9 cellular contexts compared by ENCODE assay signal in genomic region chr14:21913759-21914158, GRCh38.
DNase-seq lines count a peak whose midpoint lies in the region; ATAC-seq and TF ChIP-seq lines count a peak whose summit lies in the region.
"Had no signal": no experiment of that assay in that cellular context is flagged by ENCODE, and none has a peak within 500 bp of the region (broad histone marks: within the 10 kb centered on the region; RNA-seq: fewer than 3 reads in every experiment).

No MANE protein-coding gene starts in this region.

- DNase-seq in NCI-H748 (lab: John Stamatoyannopoulos, UW; ENCODE audit: unreplicated experiment) (peak; percentile 61), NCI-H748 treated with DMSO at 0.1 percent for 48 hours (lab: John Stamatoyannopoulos, UW) (no peak), Kasumi-1 (lab: John Stamatoyannopoulos, UW) (peak; percentile 89 to 90), right cardiac atrium (peak; percentile 44 to 65 (median 53)), amniotic stem cell (lab: John Stamatoyannopoulos, UW) (no peak)
- peak; percentile 86 for DNase-seq in activated naive CD4-positive, alpha-beta T cell treated with anti-CD3 and anti-CD28 coated beads, Interleukin-2, amount 10 ng/mL, durations not matched to agents 7 days and 5 days
- peak; percentile 51 to 59 for DNase-seq in stimulated activated CD4-positive, alpha-beta T cell treated with anti-CD3 and anti-CD28 coated beads, Interleukin-12 subunit alpha, Interleukin-12 subunit beta, amount 100 ng/mL, for 24 hours (ENCODE audit: low read depth in 2 of 2)

- CTCF ChIA-PET in activated naive CD4-positive, alpha-beta T cell treated with anti-CD3 and anti-CD28 coated beads, Interleukin-2, amount 10 ng/mL, durations not matched to agents 7 days and 5 days (lab: Charles Lee): interaction anchor here (0.7 to 3.0 kb wide), 28 partner anchors 9 to 1068 kb away, joined by 3 to 23 read pairs (median 5); partner anchors contain the start of genes AJUBA and DAD1

- no peaks in the 10 kb centered on the region for H3K36me3 Mint-ChIP-seq in activated naive CD4-positive, alpha-beta T cell treated with anti-CD3 and anti-CD28 coated beads, Interleukin-2, amount 10 ng/mL, durations not matched to agents 7 days and 5 days

- intact Hi-C loops in right cardiac atrium (cut with DNase I): no loop called here

- peaks cover 65% of the 10 kb centered on the region for H3K4me1 Mint-ChIP-seq in activated naive CD4-positive, alpha-beta T cell treated with anti-CD3 and anti-CD28 coated beads, Interleukin-2, amount 10 ng/mL, durations not matched to agents 7 days and 5 days

- peak overlapping the region; percentile 59 for H3K4me3 Mint-ChIP-seq in activated naive CD4-positive, alpha-beta T cell treated with anti-CD3 and anti-CD28 coated beads, Interleukin-2, amount 10 ng/mL, durations not matched to agents 7 days and 5 days

- H3K27ac ChIP-seq in right cardiac atrium (ENCODE audit: low read length): no peak overlapping the region
- H3K27ac ChIP-seq: neutrophil had no signal

- peak overlapping the region; percentile 83 for H3K27ac Mint-ChIP-seq in activated naive CD4-positive, alpha-beta T cell treated with anti-CD3 and anti-CD28 coated beads, Interleukin-2, amount 10 ng/mL, durations not matched to agents 7 days and 5 days

- H3K27me3 Mint-ChIP-seq in activated naive CD4-positive, alpha-beta T cell treated with anti-CD3 and anti-CD28 coated beads, Interleukin-2, amount 10 ng/mL, durations not matched to agents 7 days and 5 days: peaks cover 5% of the 10 kb centered on the region

- H3K9me3 ChIP-seq in right cardiac atrium (ENCODE audit: control insufficient read depth, low read length): no peaks in the 10 kb centered on the region
- H3K9me3 ChIP-seq: neutrophil had no signal

- WGBS in right cardiac atrium: 5% methylated on average over 6 of the region's 6 CpGs

- no peaks in the 10 kb centered on the region for H3K9me3 Mint-ChIP-seq in activated naive CD4-positive, alpha-beta T cell treated with anti-CD3 and anti-CD28 coated beads, Interleukin-2, amount 10 ng/mL, durations not matched to agents 7 days and 5 days

- no peak overlapping the region for H3K4me3 ChIP-seq in right cardiac atrium (ENCODE audit: low read length)

- H3K4me1 ChIP-seq in right cardiac atrium (ENCODE audit: control insufficient read depth, insufficient read depth, low read length): no peaks in the 10 kb centered on the region

- ATAC-seq in SK-N-SH treated with all-trans-retinoic acid at 6 μM for 48 hours: peak; percentile 91
- ATAC-seq in right cardiac atrium: peak; percentile 65 to 91

- H3K27me3 ChIP-seq in right cardiac atrium (ENCODE audit: control insufficient read depth, insufficient read depth): no peaks in the 10 kb centered on the region
- H3K27me3 ChIP-seq: neutrophil had no signal

TF ChIP-seq in SK-N-SH treated with all-trans-retinoic acid at 6 μM for 48 hours, 23 proteins besides CTCF, POLR2A, EP300 and RAD21:
- TF ChIP-seq CREB5 (CRISPR knock-in tag; IDR thresholded peaks at IDR 0.05; ENCODE audit: low read depth) (no peak), ZC3H10 (CRISPR knock-in tag; IDR thresholded peaks at IDR 0.05) (no peak), CSDC2 (CRISPR knock-in tag; IDR thresholded peaks at IDR 0.05) (no peak), TSHZ2 (CRISPR knock-in tag; IDR thresholded peaks at IDR 0.05) (no peak), SNAI2 (CRISPR knock-in tag; IDR thresholded peaks at IDR 0.05) (no peak), ISL1 (CRISPR knock-in tag; IDR thresholded peaks at IDR 0.05) (no peak), OSR1 (CRISPR knock-in tag; IDR thresholded peaks at IDR 0.05) (no peak), TCF4 (CRISPR knock-in tag; IDR thresholded peaks at IDR 0.05; ENCODE audit: borderline replicate concordance) (no peak), PPARA (CRISPR knock-in tag; IDR thresholded peaks at IDR 0.05; ENCODE audit: borderline replicate concordance) (no peak)

Comparison
In these comparisons a context has a peak if more than half of its experiments do, and no peak if none do; other contexts are left out.
1. DNase-seq: peak in NCI-H748 (single experiment), Kasumi-1 (2 of 2), activated naive CD4-positive, alpha-beta T cell treated with anti-CD3 and anti-CD28 coated beads, Interleukin-2, amount 10 ng/mL, durations not matched to agents 7 days and 5 days (single experiment), right cardiac atrium (3 of 3) and stimulated activated CD4-positive, alpha-beta T cell treated with anti-CD3 and anti-CD28 coated beads, Interleukin-12 subunit alpha, Interleukin-12 subunit beta, amount 100 ng/mL, for 24 hours (2 of 2); none in NCI-H748 treated with DMSO at 0.1 percent for 48 hours (single experiment) and amniotic stem cell (single experiment).